13 cellular contexts compared by ENCODE assay signal in the genomic region with DNA sequence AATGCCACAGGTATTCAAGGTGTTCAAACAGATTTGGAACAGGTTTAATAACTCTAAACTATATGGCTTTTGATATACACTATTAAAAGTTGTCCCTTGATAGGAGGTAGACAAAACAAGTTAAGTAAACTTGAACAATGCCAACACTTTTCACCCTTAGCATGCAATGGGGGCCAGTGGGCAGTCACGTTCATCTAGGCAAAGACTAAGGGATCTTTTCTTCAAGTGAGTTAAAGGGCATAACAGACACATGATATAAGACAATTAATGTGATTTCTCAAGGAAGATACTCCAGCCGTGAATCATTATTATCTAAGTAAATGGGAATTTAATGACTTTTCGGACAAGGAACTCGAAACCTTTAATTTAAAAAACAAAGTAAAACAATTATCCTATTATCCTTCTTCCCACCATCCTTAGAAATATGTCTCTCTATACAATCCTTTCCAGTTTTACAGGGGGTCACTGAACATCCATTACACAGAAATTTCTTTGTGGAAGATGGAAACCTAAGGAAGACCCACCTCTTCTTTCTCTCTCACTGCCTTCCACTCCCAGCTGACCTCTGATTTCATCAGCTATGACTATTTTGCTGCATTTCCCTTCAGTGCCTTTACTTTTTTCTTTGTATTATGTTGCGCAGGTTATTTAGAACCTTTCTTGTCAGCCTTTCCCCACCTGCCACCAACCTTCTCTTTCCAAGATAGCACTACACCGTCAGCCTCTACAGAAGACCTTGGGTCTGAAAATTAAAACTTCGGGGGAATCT. TPM values are rescaled to one million over a fixed set of nuclear protein-coding genes. Genes with fewer than 3 reads are reported as not detected.
DNase-seq lines count a peak whose midpoint lies in the region; ATAC-seq and TF ChIP-seq lines count a peak whose summit lies in the region.
"Had no signal": no experiment of that assay in that cellular context is flagged by ENCODE, and none has a peak within 500 bp of the region (broad histone marks: within the 10 kb centered on the region; RNA-seq: fewer than 3 reads in every experiment).

No MANE protein-coding gene starts in this region.

- peak overlapping the region; percentile 62 for H3K4me3 ChIP-seq in WI38 (ENCODE audit: low read depth, low read length)
- H3K4me3 ChIP-seq in iPS-20b (ENCODE audit: low read length) = peak overlapping the region; percentile 88; the same call in 1 of the 2 replicates
- peak overlapping the region; percentile 76 for H3K4me3 ChIP-seq in retinal pigment epithelial cell (ENCODE audit: low read length)

- TF ChIP-seq CTCF in WI38 (IDR thresholded peaks at IDR 0.05; ENCODE audit: low read depth, low read length) = no peak
- no peak for TF ChIP-seq CTCF in retinal pigment epithelial cell (conservative IDR thresholded peaks at IDR 0.05; ENCODE audit: low read depth, low read length)

- H3K27me3 ChIP-seq in iPS-20b (ENCODE audit: insufficient read depth, low read length) = peaks cover 29% of the 10 kb centered on the region

- H3K9me3 ChIP-seq in iPS-20b (ENCODE audit: insufficient read depth, low read depth, low read length) = no peaks in the 10 kb centered on the region
- H3K9me3 ChIP-seq: gastroesophageal sphincter had no signal

- peaks cover 11% of the 10 kb centered on the region for H3K4me1 ChIP-seq in iPS-20b (ENCODE audit: insufficient read depth, low read length)

- no peaks in the 10 kb centered on the region for H3K36me3 ChIP-seq in iPS-20b (ENCODE audit: insufficient read depth, low read depth, low read length)
- H3K36me3 ChIP-seq: gastroesophageal sphincter had no signal

- ATAC-seq in HG03135 (IDR thresholded peaks at IDR 0.05; ENCODE audit: unreplicated experiment) (no peak), GM21360 (IDR thresholded peaks at IDR 0.05; ENCODE audit: unreplicated experiment) (no peak)
- ATAC-seq: gastroesophageal sphincter had no signal

- H3K9ac ChIP-seq in iPS-20b (ENCODE audit: low read depth, low read length) = no peak overlapping the region

- H3K27ac ChIP-seq in iPS-20b (ENCODE audit: low read length) = no peak overlapping the region
- H3K27ac ChIP-seq: gastroesophageal sphincter had no signal

- DNase-seq in HT-29 (ENCODE audit: low spot score) = peak; percentile 27
- no peak for DNase-seq in retinal pigment epithelial cell (ENCODE audit: low read depth)
- no peak for DNase-seq in stimulated activated CD4-positive, alpha-beta T cell treated with anti-CD3 and anti-CD28 coated beads, Interleukin-4, amount 100 ng/mL, for 4 hours
- DNase-seq: CD8-positive, alpha-beta memory T cell; dermis blood vessel endothelial cell; NCI-H1417; NCI-H748 treated with DMSO at 0.1 percent for 48 hours; SHP77 had no signal

RNA-seq across cellular contexts. Expression of a gene that starts 1.5 kb away (rescaled TPM):
- total RNA-seq in HT-29 (2014; rRNA removed; shearing (Covaris generic)) = 11.4 and 14.2 TPM in 2 replicates
